12 cellular contexts compared by ENCODE assay signal in the genomic region with DNA sequence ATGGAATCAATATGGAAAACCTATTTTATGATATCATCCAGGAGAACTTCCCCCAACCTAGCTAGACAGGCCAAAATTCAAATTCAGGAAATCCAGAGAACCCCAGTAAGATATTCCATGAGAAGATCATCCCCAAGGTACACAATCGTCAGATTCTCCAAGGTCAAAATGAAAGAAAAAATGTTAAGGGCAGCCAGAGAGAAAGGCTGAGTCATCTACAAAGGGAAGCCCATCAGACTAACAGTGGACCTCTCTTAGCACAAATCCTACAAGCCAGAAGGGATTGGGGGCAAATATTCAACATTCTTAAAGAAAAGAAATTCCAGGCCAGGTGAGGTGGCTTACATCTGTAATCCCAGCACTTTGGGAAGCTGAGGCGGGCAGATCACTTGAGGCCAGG. TPM values are rescaled to one million over a fixed set of nuclear protein-coding genes. Genes with fewer than 3 reads are reported as not detected.
"Had no signal": no experiment of that assay in that cellular context is flagged by ENCODE, and none has a peak within 500 bp of the region (broad histone marks: within the 10 kb centered on the region; RNA-seq: fewer than 3 reads in every experiment).

No MANE protein-coding gene starts in this region.

RNA-seq across cellular contexts. Expression of a gene that starts 11.7 kb away (rescaled TPM):
- total RNA-seq: stomach, subcutaneous adipose tissue, suprapubic skin, temporal lobe, thoracic aorta, tibial nerve, transverse colon, upper lobe of right lung, ureter, urinary bladder, uterus, vagina had no signal
- polyA plus RNA-seq: urinary bladder had no signal
